Comparison of ENCODE assay signal across 30 cellular contexts in genomic region chr6:108550256-108550655, GRCh38.
"Had no signal": no experiment of that assay in that cellular context is flagged by ENCODE, and none has a peak within 500 bp of the region (broad histone marks: within the 10 kb centered on the region; RNA-seq: fewer than 3 reads in every experiment).

No MANE protein-coding gene starts in this region.

- H3K27me3 ChIP-seq: adrenal gland, body of pancreas, breast epithelium, MG63, SJCRH30 had no signal

- H3K4me3 Mint-ChIP-seq: activated CD4-positive, alpha-beta T cell treated with anti-CD3 and anti-CD28 coated beads for 36 hours; activated CD4-positive, alpha-beta T cell treated with anti-CD3 and anti-CD28 coated beads, Interleukin-2, amount 10 ng/mL, durations not matched to agents 7 days and 5 days; activated naive CD4-positive, alpha-beta T cell treated with anti-CD3 and anti-CD28 coated beads for 36 hours; activated T-cell treated with anti-CD3 and anti-CD28 coated beads, Interleukin-2, amount 50 U/mL, for 4 hours; activated T-helper 1 cell treated with anti-CD3 and anti-CD28 coated beads, Interleukin-12 subunit alpha, Interleukin-12 subunit beta, Interleukin-2, Interleukin-4 antibody, amounts not matched to agents 30 ng/mL and 10 ng/mL and 1 ng/mL, durations not matched to agents 14 hours and 24 hours and 36 hours; T-helper 2 cell treated with Interferon-gamma antibody and Interleukin-4, amounts not matched to agents 5 μg/mL and 100 μg/mL, for 36 hours; WTC11 had no signal

- H3K27ac ChIP-seq: adrenal gland, body of pancreas, breast epithelium, SJCRH30, SK-N-MC had no signal

- H3K4me1 ChIP-seq: adrenal gland, body of pancreas, breast epithelium, SJCRH30 had no signal

- H3K9me3 ChIP-seq: adrenal gland, body of pancreas, breast epithelium, MG63, SJCRH30 had no signal

- H3K36me3 Mint-ChIP-seq: activated naive CD4-positive, alpha-beta T cell treated with anti-CD3 and anti-CD28 coated beads, Interleukin-2, amount 50 U/mL, for 72 hours; WTC11 had no signal

- H3K4me1 Mint-ChIP-seq: activated CD4-positive, alpha-beta T cell treated with anti-CD3 and anti-CD28 coated beads for 36 hours; WTC11 had no signal

- H3K9me3 Mint-ChIP-seq: activated CD4-positive, alpha-beta T cell treated with anti-CD3 and anti-CD28 coated beads, Interleukin-2, amount 10 ng/mL, durations not matched to agents 7 days and 5 days; activated naive CD4-positive, alpha-beta T cell treated with anti-CD3 and anti-CD28 coated beads for 36 hours; activated naive CD4-positive, alpha-beta T cell treated with anti-CD3 and anti-CD28 coated beads, Interleukin-2, amount 50 U/mL, for 72 hours; activated T-cell treated with anti-CD3 and anti-CD28 coated beads, Interleukin-2, amount 50 U/mL, for 4 hours; activated T-helper 1 cell treated with anti-CD3 and anti-CD28 coated beads, Interleukin-12 subunit alpha, Interleukin-12 subunit beta, Interleukin-2, Interleukin-4 antibody, amounts not matched to agents 30 ng/mL and 10 ng/mL and 1 ng/mL, durations not matched to agents 14 hours and 24 hours and 36 hours; T-helper 2 cell treated with Interferon-gamma antibody and Interleukin-4, amounts not matched to agents 5 μg/mL and 100 μg/mL, for 36 hours; WTC11 had no signal

- H3K36me3 ChIP-seq: adrenal gland, breast epithelium, MG63, SJCRH30 had no signal

- H3K27ac Mint-ChIP-seq: activated CD4-positive, alpha-beta T cell treated with anti-CD3 and anti-CD28 coated beads for 36 hours; activated CD4-positive, alpha-beta T cell treated with anti-CD3 and anti-CD28 coated beads, Interleukin-2, amount 10 ng/mL, durations not matched to agents 7 days and 5 days; activated naive CD4-positive, alpha-beta T cell treated with anti-CD3 and anti-CD28 coated beads for 36 hours; activated naive CD4-positive, alpha-beta T cell treated with anti-CD3 and anti-CD28 coated beads, Interleukin-2, amount 50 U/mL, for 72 hours; activated T-helper 1 cell treated with anti-CD3 and anti-CD28 coated beads, Interleukin-12 subunit alpha, Interleukin-12 subunit beta, Interleukin-2, Interleukin-4 antibody, amounts not matched to agents 30 ng/mL and 10 ng/mL and 1 ng/mL, durations not matched to agents 14 hours and 24 hours and 36 hours; T-helper 2 cell treated with Interferon-gamma antibody and Interleukin-4, amounts not matched to agents 5 μg/mL and 100 μg/mL, for 36 hours; WTC11 had no signal

- DNase-seq: activated CD4-positive, alpha-beta T cell treated with anti-CD3 and anti-CD28 coated beads for 36 hours; activated CD4-positive, alpha-beta T cell treated with anti-CD3 and anti-CD28 coated beads, Interleukin-2, amount 10 ng/mL, durations not matched to agents 7 days and 5 days; activated CD4-positive, alpha-beta T cell treated with anti-CD3 and anti-CD28 coated beads, Interleukin-2, amount 50 U/mL, for 48 hours; activated CD8-positive, alpha-beta memory T cell treated with anti-CD3 and anti-CD28 coated beads, Interleukin-2, amount 50 U/mL, for 4 hours; activated gamma-delta T cell treated with Interleukin-2 at 50 U/mL for 16 hours; activated naive CD4-positive, alpha-beta T cell treated with anti-CD3 and anti-CD28 coated beads for 36 hours; activated T-cell treated with anti-CD3 and anti-CD28 coated beads for 4 hours; activated T-cell treated with anti-CD3 and anti-CD28 coated beads, Interleukin-2, amount 50 U/mL, for 4 hours; adrenal gland; body of pancreas; Karpas-422; KBM-7; MG63; NCI-H1048; NCI-H1105 treated with DMSO at 0.1 percent for 48 hours; NCI-H1436; NCI-H1694; NCI-H2029; NCI-H345; NCI-H524 treated with DMSO at 0.1 percent for 48 hours; SHP77; SJCRH30 had no signal

- ATAC-seq: activated CD4-positive, alpha-beta T cell treated with anti-CD3 and anti-CD28 coated beads for 36 hours; activated CD4-positive, CD25-positive, alpha-beta regulatory T cell treated with anti-CD3 and anti-CD28 coated beads, Interleukin-2, amount 50 U/mL, for 24 hours; activated naive CD4-positive, alpha-beta T cell treated with anti-CD3 and anti-CD28 coated beads, Interleukin-2, amount 50 U/mL, for 72 hours; activated T-cell treated with anti-CD3 and anti-CD28 coated beads, Interleukin-2, amount 50 U/mL, for 4 hours; body of pancreas; Panc1; WTC11 had no signal

- H3K4me3 ChIP-seq: adrenal gland, body of pancreas, breast epithelium, MG63, SJCRH30, SK-N-MC had no signal
